2 cellular contexts compared by ENCODE assay signal in the genomic region with DNA sequence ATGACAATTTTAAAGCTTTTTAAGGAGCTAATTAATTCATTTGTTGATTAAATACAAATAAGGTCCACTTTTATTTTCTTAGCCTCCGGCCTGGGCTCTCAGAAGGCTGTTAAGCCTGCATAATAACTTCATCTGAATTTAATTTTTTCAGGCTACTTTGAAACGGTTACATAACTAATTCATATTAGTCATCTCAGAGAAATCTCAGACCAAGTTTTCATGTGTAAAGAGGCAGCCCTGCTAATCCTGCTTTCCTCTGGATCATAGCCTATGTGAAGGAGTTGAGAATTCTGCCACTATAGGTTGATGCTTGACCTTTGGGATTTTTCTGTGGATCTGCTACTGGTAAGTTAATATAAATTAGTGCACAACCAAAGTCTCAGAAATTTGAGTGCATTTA.
TF ChIP-seq lines count a peak whose summit lies in the region.

No MANE protein-coding gene starts in this region.

TF ChIP-seq in SK-N-SH treated with all-trans-retinoic acid at 6 μM for 48 hours, 23 proteins besides CTCF, POLR2A, EP300 and RAD21 (continued from another document):
- TF ChIP-seq TCF4 (CRISPR knock-in tag; IDR thresholded peaks at IDR 0.05; ENCODE audit: borderline replicate concordance) (no peak), ESRRG (CRISPR knock-in tag; IDR thresholded peaks at IDR 0.05) (no peak), OSR1 (CRISPR knock-in tag; IDR thresholded peaks at IDR 0.05) (no peak), ARNTL (CRISPR knock-in tag; IDR thresholded peaks at IDR 0.05; ENCODE audit: borderline replicate concordance, low read depth) (no peak), ZFP3 (CRISPR knock-in tag; IDR thresholded peaks at IDR 0.05) (no peak)
TF ChIP-seq in SK-N-SH treated with all-trans-retinoic acid at 6 μM for 48 hours: peak in this region for 0.

TF ChIP-seq in SK-N-SH, 30 proteins besides CTCF, POLR2A, EP300 and RAD21 (continued from another document):
- TF ChIP-seq, protein P1, sequence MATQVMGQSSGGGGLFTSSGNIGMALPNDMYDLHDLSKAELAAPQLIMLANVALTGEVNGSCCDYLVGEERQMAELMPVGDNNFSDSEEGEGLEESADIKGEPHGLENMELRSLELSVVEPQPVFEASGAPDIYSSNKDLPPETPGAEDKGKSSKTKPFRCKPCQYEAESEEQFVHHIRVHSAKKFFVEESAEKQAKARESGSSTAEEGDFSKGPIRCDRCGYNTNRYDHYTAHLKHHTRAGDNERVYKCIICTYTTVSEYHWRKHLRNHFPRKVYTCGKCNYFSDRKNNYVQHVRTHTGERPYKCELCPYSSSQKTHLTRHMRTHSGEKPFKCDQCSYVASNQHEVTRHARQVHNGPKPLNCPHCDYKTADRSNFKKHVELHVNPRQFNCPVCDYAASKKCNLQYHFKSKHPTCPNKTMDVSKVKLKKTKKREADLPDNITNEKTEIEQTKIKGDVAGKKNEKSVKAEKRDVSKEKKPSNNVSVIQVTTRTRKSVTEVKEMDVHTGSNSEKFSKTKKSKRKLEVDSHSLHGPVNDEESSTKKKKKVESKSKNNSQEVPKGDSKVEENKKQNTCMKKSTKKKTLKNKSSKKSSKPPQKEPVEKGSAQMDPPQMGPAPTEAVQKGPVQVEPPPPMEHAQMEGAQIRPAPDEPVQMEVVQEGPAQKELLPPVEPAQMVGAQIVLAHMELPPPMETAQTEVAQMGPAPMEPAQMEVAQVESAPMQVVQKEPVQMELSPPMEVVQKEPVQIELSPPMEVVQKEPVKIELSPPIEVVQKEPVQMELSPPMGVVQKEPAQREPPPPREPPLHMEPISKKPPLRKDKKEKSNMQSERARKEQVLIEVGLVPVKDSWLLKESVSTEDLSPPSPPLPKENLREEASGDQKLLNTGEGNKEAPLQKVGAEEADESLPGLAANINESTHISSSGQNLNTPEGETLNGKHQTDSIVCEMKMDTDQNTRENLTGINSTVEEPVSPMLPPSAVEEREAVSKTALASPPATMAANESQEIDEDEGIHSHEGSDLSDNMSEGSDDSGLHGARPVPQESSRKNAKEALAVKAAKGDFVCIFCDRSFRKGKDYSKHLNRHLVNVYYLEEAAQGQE (IDR thresholded peaks at IDR 0.05; ENCODE audit: low read depth, low read length) = no peak
- TF ChIP-seq NRF1 (IDR thresholded peaks at IDR 0.05; ENCODE audit: low read depth, low read length) (no peak), RCOR1 (IDR thresholded peaks at IDR 0.05; ENCODE audit: low read length) (no peak), SMC3 (IDR thresholded peaks at IDR 0.05; ENCODE audit: low read depth, low read length) (no peak), ELF1 (IDR thresholded peaks at IDR 0.05) (no peak), TEAD4 (IDR thresholded peaks at IDR 0.05; ENCODE audit: borderline replicate concordance, insufficient read depth) (no peak), POLR2AphosphoS5 (IDR thresholded peaks at IDR 0.05; ENCODE audit: low read depth, low read length) (no peak), MXI1 (IDR thresholded peaks at IDR 0.05; ENCODE audit: low read depth, low read length) (no peak), FOXJ3 (CRISPR knock-in tag; IDR thresholded peaks at IDR 0.05) (no peak)
- TF ChIP-seq, protein P2, sequence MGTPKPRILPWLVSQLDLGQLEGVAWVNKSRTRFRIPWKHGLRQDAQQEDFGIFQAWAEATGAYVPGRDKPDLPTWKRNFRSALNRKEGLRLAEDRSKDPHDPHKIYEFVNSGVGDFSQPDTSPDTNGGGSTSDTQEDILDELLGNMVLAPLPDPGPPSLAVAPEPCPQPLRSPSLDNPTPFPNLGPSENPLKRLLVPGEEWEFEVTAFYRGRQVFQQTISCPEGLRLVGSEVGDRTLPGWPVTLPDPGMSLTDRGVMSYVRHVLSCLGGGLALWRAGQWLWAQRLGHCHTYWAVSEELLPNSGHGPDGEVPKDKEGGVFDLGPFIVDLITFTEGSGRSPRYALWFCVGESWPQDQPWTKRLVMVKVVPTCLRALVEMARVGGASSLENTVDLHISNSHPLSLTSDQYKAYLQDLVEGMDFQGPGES (IDR thresholded peaks at IDR 0.05; ENCODE audit: low read depth, low read length) = no peak
